ENCODE assay signal across 16 cellular contexts in the genomic region with DNA sequence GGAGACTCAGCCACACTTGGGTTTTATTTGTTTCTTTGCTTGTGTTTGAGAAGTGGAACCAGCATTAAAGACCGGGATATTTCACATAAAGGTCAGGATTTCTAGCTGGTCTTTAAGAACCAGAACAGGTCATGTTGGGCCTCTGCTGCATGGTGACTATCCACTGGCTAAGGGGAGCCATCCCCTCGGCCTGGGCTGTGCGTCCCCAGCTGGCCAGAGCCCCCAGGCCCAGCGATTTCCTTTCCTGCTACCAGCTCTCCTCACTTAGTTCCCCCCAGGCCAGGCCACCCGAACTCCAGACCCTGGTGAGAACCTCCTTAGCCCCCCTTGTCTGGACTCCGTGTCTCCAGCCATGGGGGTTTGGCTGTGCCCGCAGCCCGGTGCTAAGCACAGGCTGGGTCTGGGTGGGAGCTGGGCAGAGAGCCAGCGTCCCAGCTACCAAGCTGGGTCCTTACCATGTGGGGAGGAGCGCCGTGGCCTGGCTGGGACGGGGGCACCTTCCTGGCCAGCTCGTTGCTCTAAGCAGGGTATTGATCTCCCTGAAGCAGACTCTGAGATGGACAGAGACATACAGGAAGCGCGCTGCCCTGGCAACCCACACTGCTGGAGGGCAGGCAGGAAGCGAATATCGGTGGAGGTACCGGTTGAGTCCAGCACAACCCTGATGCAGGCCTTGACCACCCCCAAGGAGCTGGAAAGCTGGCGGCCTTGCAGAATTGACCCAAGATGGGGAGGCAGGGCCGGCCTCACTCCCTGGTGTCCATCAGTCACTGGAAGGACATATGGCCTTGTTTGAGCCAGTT. TPM values are rescaled to one million over a fixed set of nuclear protein-coding genes. Genes with fewer than 3 reads are reported as not detected.
DNase-seq lines count a peak whose midpoint lies in the region; ATAC-seq, FAIRE-seq and TF ChIP-seq lines count a peak whose summit lies in the region.
"Had no signal": no experiment of that assay in that cellular context is flagged by ENCODE, and none has a peak within 500 bp of the region (broad histone marks: within the 10 kb centered on the region; RNA-seq: fewer than 3 reads in every experiment).

No MANE protein-coding gene starts in this region.

- H3K9me1 ChIP-seq in IMR-90 (ENCODE audit: insufficient read depth, low read length), result peaks cover 13% of the 10 kb centered on the region

- no peak overlapping the region for H2BK15ac ChIP-seq in IMR-90 (ENCODE audit: low read depth, low read length)
- 0 out of 2 replicates have a peak overlapping the region, but pooled peaks have one; percentile 72 for H2BK15ac ChIP-seq in H1 (ENCODE audit: low read length)
- H2BK15ac ChIP-seq in neuronal stem cell (ENCODE audit: low read length), result no peak overlapping the region

- no peak overlapping the region for H2AFZ ChIP-seq in IMR-90 (replicated peaks; ENCODE audit: low read length, poor library complexity)
- H2AFZ ChIP-seq in H1 (ENCODE audit: low read length), result no peak overlapping the region
- H2AFZ ChIP-seq in neuronal stem cell (ENCODE audit: low read length), result no peak overlapping the region

- peak overlapping the region; percentile 33; the same call in 1 of the 2 replicates for H2AK5ac ChIP-seq in IMR-90 (ENCODE audit: low read depth, low read length)
- H2AK5ac ChIP-seq in H1 (ENCODE audit: low read depth, low read length), result no peak overlapping the region
- no peak overlapping the region for H2AK5ac ChIP-seq in neuronal stem cell (ENCODE audit: low read depth, low read length)

- H2AK9ac ChIP-seq in IMR-90 (replicated peaks; ENCODE audit: low read depth, low read length, poor library complexity), result no peak overlapping the region

- BruUV-seq in IMR-90 (replicated peaks; lab: Mats Ljungman, UMichigan), result no TSS peak

- no peak overlapping the region for H3K4ac ChIP-seq in IMR-90 (ENCODE audit: low read depth, low read length)
- H3K4ac ChIP-seq in H1 (replicated peaks; ENCODE audit: insufficient read length, low read depth, low read length), result no peak overlapping the region
- no peak overlapping the region for H3K4ac ChIP-seq in neuronal stem cell (ENCODE audit: low read length)

- no peak overlapping the region for H3K9ac ChIP-seq in IMR-90 (ENCODE audit: low read depth, low read length)
- no peak overlapping the region for H3K9ac ChIP-seq in H1 (replicated peaks in 1 of 4; ENCODE audit: extremely low read depth in 1 of 4, low read depth in 3 of 4, low read length in 3 of 4)
- H3K9ac ChIP-seq in neuronal stem cell (ENCODE audit: low read depth, low read length, poor library complexity), result no peak overlapping the region

- DNase-seq in IMR-90 (no peak), H1 (ENCODE audit: low read depth in 1 of 2, low spot score in 2 of 2) (no peak), islet precursor cell (peak; percentile 32), neuronal stem cell (ENCODE audit: low spot score) (no peak), globus pallidus (ENCODE audit: low spot score) (no peak), mesothelial cell of epicardium (ENCODE audit: low spot score in 2 of 2, unreplicated experiment in 2 of 2) (no peak), small intestine (no peak)
- DNase-seq: Calu3; CD8-positive, alpha-beta T cell; DMS79 treated with DMSO at 0.1 percent for 48 hours; GF-D8; GOT3 had no signal

- H3K4me1 ChIP-seq in IMR-90 (ENCODE audit: control insufficient read depth, insufficient read depth, low read length) (peaks cover 14% of the 10 kb centered on the region), H1 (replicated peaks in 1 of 4; ENCODE audit: control insufficient read depth in 3 of 4, insufficient read depth in 4 of 4, low read length in 3 of 4) (no peaks in the 10 kb centered on the region), neuronal stem cell (ENCODE audit: control insufficient read depth in 2 of 2, insufficient read depth in 1 of 2, low read depth in 1 of 2, low read length in 2 of 2) (no peaks in the 10 kb centered on the region), small intestine (ENCODE audit: control insufficient read depth in 2 of 2, insufficient read depth in 1 of 2, low read depth in 1 of 2, low read length in 1 of 2) (no peaks in the 10 kb centered on the region)

- H3K4me3 ChIP-seq in IMR-90 (ENCODE audit: insufficient read depth, low read depth, low read length) (no peak overlapping the region), H1 (ENCODE audit: extremely low read depth in 1 of 4, insufficient read depth in 2 of 4, low read depth in 3 of 4, low read length in 4 of 4) (no peak overlapping the region), neuronal stem cell (ENCODE audit: low read length in 2 of 2) (no peak overlapping the region), small intestine (ENCODE audit: low read depth in 1 of 2, low read length in 2 of 2) (no peak overlapping the region)
- H3K4me3 ChIP-seq: BLaER1 treated with 17β-estradiol and CSF1 and Interleukin-3, amounts not matched to agents 10 nM and 100 nM had no signal

- TF ChIP-seq POLR2A in IMR-90 (IDR thresholded peaks at IDR 0.05; ENCODE audit: low read depth, low read length) (no peak), H1 (IDR thresholded peaks at IDR 0.05; ENCODE audit: control extremely low read depth in 1 of 2, low read depth in 2 of 2, low read length in 2 of 2) (no peak)

- no peak for TF ChIP-seq CTCF in IMR-90 (conservative IDR thresholded peaks at IDR 0.05; ENCODE audit: low read depth, low read length)
- TF ChIP-seq CTCF in H1 (IDR thresholded peaks at IDR 0.05; ENCODE audit: control extremely low read depth in 1 of 3, insufficient read depth in 1 of 3, low read depth in 1 of 3, low read length in 3 of 3), result no peak
- TF ChIP-seq CTCF in mesothelial cell of epicardium (IDR thresholded peaks at IDR 0.05; ENCODE audit: unreplicated experiment), result no peak

- H3K14ac ChIP-seq in IMR-90 (replicated peaks; ENCODE audit: low read depth, low read length) (no peak overlapping the region), H1 (ENCODE audit: insufficient read length) (no peak overlapping the region), neuronal stem cell (ENCODE audit: low read length) (no peak overlapping the region)

- H3K18ac ChIP-seq in IMR-90 (ENCODE audit: low read depth, low read length), result no peak overlapping the region
- H3K18ac ChIP-seq in H1 (ENCODE audit: extremely low read depth, low read length), result no peak overlapping the region
- H3K18ac ChIP-seq in neuronal stem cell (ENCODE audit: low read length), result no peak overlapping the region

- no peak overlapping the region for H3K4me2 ChIP-seq in IMR-90 (ENCODE audit: low read depth, low read length)
- no peak overlapping the region for H3K4me2 ChIP-seq in H1 (ENCODE audit: insufficient read depth in 1 of 2, low read depth in 2 of 2, low read length in 2 of 2)
- H3K4me2 ChIP-seq in neuronal stem cell (ENCODE audit: insufficient read depth, low read length, poor library complexity, severe bottlenecking), result no peak overlapping the region

- no peak overlapping the region for H3K4me3 Mint-ChIP-seq in mesothelial cell of epicardium
- H3K4me3 Mint-ChIP-seq: B cell; CD8-positive, alpha-beta T cell; H9 had no signal

- no peaks in the 10 kb centered on the region for H3K79me2 ChIP-seq in H1 (ENCODE audit: control insufficient read depth in 1 of 2, insufficient read depth in 2 of 2, low read length in 2 of 2)

- no peaks in the 10 kb centered on the region for H3K36me3 ChIP-seq in IMR-90 (ENCODE audit: control insufficient read depth, insufficient read depth, low read length)
- no peaks in the 10 kb centered on the region for H3K36me3 ChIP-seq in H1 (ENCODE audit: control insufficient read depth in 2 of 4, insufficient read depth in 4 of 4, low read length in 3 of 4)
- H3K36me3 ChIP-seq in neuronal stem cell (replicated peaks in 1 of 2; ENCODE audit: control insufficient read depth in 2 of 2, insufficient read depth in 2 of 2, low read length in 2 of 2), result no peaks in the 10 kb centered on the region
- no peaks in the 10 kb centered on the region for H3K36me3 ChIP-seq in small intestine (ENCODE audit: control insufficient read depth in 2 of 2, insufficient read depth in 2 of 2, low read length in 2 of 2)
- H3K36me3 ChIP-seq: BLaER1 treated with 17β-estradiol and CSF1 and Interleukin-3, amounts not matched to agents 10 nM and 100 nM had no signal

- H4K8ac ChIP-seq in IMR-90 (ENCODE audit: low read depth in 2 of 2, low read length in 2 of 2) (no peak overlapping the region), H1 (ENCODE audit: extremely low read depth, insufficient read depth, low read length) (peak overlapping the region; percentile 65; the same call in 1 of the 2 replicates), neuronal stem cell (ENCODE audit: low read depth, low read length) (no peak overlapping the region)

- H2BK120ac ChIP-seq in IMR-90 (ENCODE audit: low read depth, low read length) (no peak overlapping the region), H1 (replicated peaks; ENCODE audit: low read depth, low read length) (no peak overlapping the region), neuronal stem cell (ENCODE audit: low read depth, low read length) (no peak overlapping the region)

- H3K27me3 Mint-ChIP-seq in mesothelial cell of epicardium (ENCODE audit: low read depth), result no peaks in the 10 kb centered on the region

- H3K56ac ChIP-seq in IMR-90 (ENCODE audit: extremely low read depth, insufficient read depth, low read length) (no peak overlapping the region), H1 (replicated peaks; ENCODE audit: insufficient read length, low read depth, low read length) (no peak overlapping the region)

- in situ Hi-C loops in IMR-90 (cut with MboI; ENCODE audit: low sequenced_read_pairs), result no loop called here

- H3K27ac ChIP-seq in IMR-90 (ENCODE audit: insufficient read depth, low read length), result no peak overlapping the region
- no peak overlapping the region for H3K27ac ChIP-seq in H1 (ENCODE audit: low read depth, low read length)
- no peak overlapping the region for H3K27ac ChIP-seq in neuronal stem cell (replicated peaks; ENCODE audit: low read length)
- no peak overlapping the region for H3K27ac ChIP-seq in small intestine (ENCODE audit: low read depth in 1 of 2, low read length in 1 of 2)

- H2BK5ac ChIP-seq in IMR-90 (ENCODE audit: low read depth, low read length, poor library complexity, severe bottlenecking) (no peak overlapping the region), H1 (ENCODE audit: low read depth, low read length) (no peak overlapping the region), neuronal stem cell (ENCODE audit: low read length) (no peak overlapping the region)

- no peaks in the 10 kb centered on the region for H3K79me1 ChIP-seq in IMR-90 (ENCODE audit: low read depth in 1 of 2, low read length in 2 of 2)
- H3K79me1 ChIP-seq in H1 (ENCODE audit: low read depth, low read length), result no peaks in the 10 kb centered on the region
- H3K79me1 ChIP-seq in neuronal stem cell (ENCODE audit: low read depth, low read length), result no peaks in the 10 kb centered on the region

- POLR2A ChIA-PET in IMR-90 (lab: Charles Lee; ENCODE audit: unreplicated experiment) (no interaction called here), H1 (lab: Charles Lee; ENCODE audit: partially characterized antibody) (interaction anchor here (0.8 to 1.1 kb wide), 2 partner anchors 23 to 47 kb away, joined by 3 read pairs; no protein-coding TSS in a partner anchor)

- CTCF ChIA-PET in IMR-90 (lab: Yijun Ruan, JAX), result no interaction called here
- CTCF ChIA-PET in H1 (lab: Charles Lee; ENCODE audit: partially characterized antibody), result interaction anchor here (0.6 to 1.5 kb wide), 8 partner anchors 13 to 1205 kb away, joined by 3 to 6 read pairs (median 4); no protein-coding TSS in a partner anchor

- no peaks in the 10 kb centered on the region for H3K36me3 Mint-ChIP-seq in mesothelial cell of epicardium
- H3K36me3 Mint-ChIP-seq: CD8-positive, alpha-beta T cell had no signal

- H3K9me3 ChIP-seq in IMR-90 (ENCODE audit: control insufficient read depth, insufficient read depth, low read length), result peaks cover 4% of the 10 kb centered on the region; the same call in 1 of the 2 replicates
- peaks cover 8 to 12% of the 10 kb centered on the region in 2 experiments for H3K9me3 ChIP-seq in H1 (ENCODE audit: insufficient read depth in 2 of 2, low read depth in 1 of 2, low read length in 1 of 2)
- peaks cover 0 to 10% of the 10 kb centered on the region in 2 donors for H3K9me3 ChIP-seq in neuronal stem cell (replicated peaks in 1 of 2; ENCODE audit: control insufficient read depth in 2 of 2, insufficient read depth in 1 of 2, low read depth in 1 of 2, low read length in 2 of 2)
- H3K9me3 ChIP-seq in small intestine (ENCODE audit: control insufficient read depth, low read depth), result no peaks in the 10 kb centered on the region

- H3K4me1 Mint-ChIP-seq in mesothelial cell of epicardium, result no peaks in the 10 kb centered on the region
- H3K4me1 Mint-ChIP-seq: B cell had no signal

- intact Hi-C loops in IMR-90 (cut with micrococcal nuclease), result no loop called here

- H4K20me1 ChIP-seq in IMR-90 (ENCODE audit: insufficient read depth, low read length) (no peaks in the 10 kb centered on the region), H1 (replicated peaks in 1 of 2; ENCODE audit: control insufficient read depth in 1 of 2, insufficient read depth in 2 of 2, low read length in 2 of 2) (no peaks in the 10 kb centered on the region)
- H4K20me1 ChIP-seq: BLaER1 treated with 17β-estradiol and CSF1 and Interleukin-3, amounts not matched to agents 10 nM and 100 nM had no signal

- TF ChIP-seq EP300 in H1 (IDR thresholded peaks at IDR 0.05; ENCODE audit: borderline replicate concordance in 1 of 2, low read depth in 2 of 2, low read length in 2 of 2), result no peak

- H4K5ac ChIP-seq in IMR-90 (ENCODE audit: low read depth, low read length) (no peak overlapping the region), H1 (ENCODE audit: insufficient read length, low read depth, low read length) (no peak overlapping the region)

- TF ChIP-seq RAD21 in IMR-90 (IDR thresholded peaks at IDR 0.05; ENCODE audit: low read length) (no peak), H1 (IDR thresholded peaks at IDR 0.05 in 1 of 2, conservative IDR thresholded peaks at IDR 0.05 in 1 of 2; ENCODE audit: low read depth in 2 of 2, low read length in 2 of 2) (no peak)

- FAIRE-seq in H1 (lab: Jason Lieb, UNC) (no peak), small intestine (lab: Jason Lieb, UNC) (no peak)

- peaks cover 25% of the 10 kb centered on the region for H3K9me3 Mint-ChIP-seq in mesothelial cell of epicardium

- no peaks in the 10 kb centered on the region for H3K27me3 ChIP-seq in IMR-90 (ENCODE audit: control insufficient read depth, insufficient read depth, low read length)
- peaks cover 0 to 2% (median 0%) of the 10 kb centered on the region in 4 experiments; a peak in 1 of 7 replicates for H3K27me3 ChIP-seq in H1 (replicated peaks in 1 of 4; ENCODE audit: control insufficient read depth in 3 of 4, extremely low read depth in 1 of 4, insufficient read depth in 3 of 4, low read length in 3 of 4)
- H3K27me3 ChIP-seq in neuronal stem cell (ENCODE audit: control insufficient read depth in 3 of 3, insufficient read depth in 3 of 3, low read depth in 1 of 3, low read length in 3 of 3), result no peaks in the 10 kb centered on the region
- no peaks in the 10 kb centered on the region for H3K27me3 ChIP-seq in small intestine (ENCODE audit: control insufficient read depth in 2 of 2, insufficient read depth in 2 of 2, low read length in 2 of 2)
- H3K27me3 ChIP-seq: BLaER1 treated with 17β-estradiol and CSF1 and Interleukin-3, amounts not matched to agents 10 nM and 100 nM had no signal

- H3K23ac ChIP-seq in IMR-90 (ENCODE audit: low read depth, low read length) (no peak overlapping the region), H1 (ENCODE audit: insufficient read length) (no peak overlapping the region), neuronal stem cell (ENCODE audit: low read depth, low read length, poor library complexity) (peak overlapping the region; percentile 23)

- ATAC-seq in IMR-90 (ENCODE audit: low read depth) (no peak), HG03135 (IDR thresholded peaks at IDR 0.05; ENCODE audit: unreplicated experiment) (no peak)
- ATAC-seq: CD8-positive, alpha-beta T cell had no signal

- H2BK20ac ChIP-seq in IMR-90 (ENCODE audit: low read depth, low read length) (no peak overlapping the region), H1 (ENCODE audit: low read length) (no peak overlapping the region)

- 91% methylated on average over 10 of the region's 20 CpGs; no CpG with 5 or more reads in 1 of the 2 experiments for WGBS in IMR-90 (ENCODE audit: extremely low coverage in 2 of 2, insufficient read length in 1 of 2), 2 experiments
- 96% methylated on average over 20 of the region's 20 CpGs; no CpG with 5 or more reads in 1 of the 2 experiments for WGBS in H1 (ENCODE audit: extremely low coverage in 1 of 2, insufficient coverage in 1 of 2, insufficient read length in 1 of 2, insufficient replicate concordance in 2 of 2, low coverage in 1 of 2, low lambda C conversion rate in 2 of 2, missing lambda C conversion rate in 1 of 2), 2 experiments
- no CpG with 5 or more reads among the region's 20 CpGs for WGBS in neuronal stem cell (ENCODE audit: extremely low coverage in 2 of 2, insufficient read length in 2 of 2, insufficient replicate concordance in 1 of 2), 2 donors
- 84 to 87% (median 86%) methylated on average over 20 of the region's 20 CpGs for WGBS in small intestine, 3 donors

- no peaks in the 10 kb centered on the region for H3K23me2 ChIP-seq in H1 (ENCODE audit: low read depth, low read length)

- H2BK12ac ChIP-seq in H1 (ENCODE audit: low read depth, low read length) (no peak overlapping the region), neuronal stem cell (ENCODE audit: low read length) (peak overlapping the region; percentile 34)

- dilution Hi-C loops in IMR-90 (cut with HindIII; ENCODE audit: low sequenced_read_pairs, unreplicated experiment), result no loop called here

- H4K91ac ChIP-seq in IMR-90 (ENCODE audit: insufficient read depth, low read depth, low read length), result no peak overlapping the region
- no peak overlapping the region for H4K91ac ChIP-seq in H1 (replicated peaks; ENCODE audit: insufficient read length, low read length)
- no peak overlapping the region for H4K91ac ChIP-seq in neuronal stem cell (ENCODE audit: low read depth, low read length, poor library complexity)

- no peak overlapping the region for H3K27ac Mint-ChIP-seq in mesothelial cell of epicardium
- H3K27ac Mint-ChIP-seq: B cell; CD8-positive, alpha-beta T cell had no signal

RNA-seq across cellular contexts. Expression of a gene that starts 49.4 kb away (rescaled TPM):
- under 0.01 and 0.18 TPM in 2 replicates for total RNA-seq in IMR-90 (2012; rRNA removed)
- polyA plus RNA-seq in IMR-90 (2012; rRNA removed), result 0.14 and 0.24 TPM in 2 replicates
- 0.02 and 0.22 TPM in 2 replicates for polyA plus RNA-seq in IMR-90 (2012; cell fraction: cytosol; rRNA removed)
- 0.22 and 0.57 TPM in 2 replicates for polyA plus RNA-seq in IMR-90 (2012; cell fraction: nucleus; rRNA removed; ENCODE audit: low replicate concordance)
- total RNA-seq in H1 (2021; fragmentation: NEBNext Ultra II Directional; extraction: Animal tissue kit (Norgen Biotek cat#: 25700)), result 17.4 and 19.5 TPM in 2 replicates
- 15.7 and 27.1 TPM in 2 replicates for polyA plus RNA-seq in H1 (2011; rRNA removed)
- polyA plus RNA-seq in H1 (2011; cell fraction: cytosol; rRNA removed), result 18.4 TPM
- polyA plus RNA-seq in H1 (2011; cell fraction: nucleus; rRNA removed), result 25.2 TPM
- 9.7 to 11.7 TPM (median 11.4 TPM) in 4 replicates for polyA plus RNA-seq in H1 (2012, experiment 1 of 2)
- 12.0 TPM for polyA plus RNA-seq in H1 (2012, experiment 2 of 2)
- polyA plus RNA-seq in H1 (2013, experiment 1 of 2), result 7.1 TPM
- polyA plus RNA-seq in H1 (2013, experiment 2 of 2), result 6.9 TPM
- polyA minus RNA-seq in H1 (2011; rRNA and poly(A)+ RNA removed), result 5.5 and 8.5 TPM in 2 replicates
- 10.0 TPM for polyA minus RNA-seq in H1 (2011; cell fraction: cytosol; rRNA and poly(A)+ RNA removed)
- 19.5 TPM for polyA minus RNA-seq in H1 (2011; cell fraction: nucleus; rRNA and poly(A)+ RNA removed)
- polyA plus RNA-seq in neuronal stem cell (2013, experiment 1 of 2), result 6.0 TPM
- polyA plus RNA-seq in neuronal stem cell (2013, experiment 2 of 2), result 5.6 TPM
- 1.1 to 1.9 TPM (median 1.4 TPM) in 3 replicates for total RNA-seq in mesothelial cell of epicardium
- 1 to 10 TPM in 2 of 3 donors, under 1 TPM in 1; 0.45 to 9.7 (median 2.4) TPM for polyA plus RNA-seq in small intestine
